Comparison of ENCODE assay signal across 24 cellular contexts in genomic region chr3:48407542-48408099, GRCh38. TPM values are rescaled to one million over a fixed set of nuclear protein-coding genes. Genes with fewer than 3 reads are reported as not detected.
DNase-seq lines count a peak whose midpoint lies in the region; ATAC-seq and TF ChIP-seq lines count a peak whose summit lies in the region.
"Had no signal": no experiment of that assay in that cellular context is flagged by ENCODE, and none has a peak within 500 bp of the region (broad histone marks: within the 10 kb centered on the region; RNA-seq: fewer than 3 reads in every experiment).

No MANE protein-coding gene starts in this region.

- H4K20me1 ChIP-seq in PC-9 (ENCODE audit: insufficient read depth): no peaks in the 10 kb centered on the region

- POLR2A ChIA-PET in PC-9 (lab: Charles Lee; ENCODE audit: unreplicated experiment): no interaction called here

- CTCF ChIA-PET in PC-9 (lab: Charles Lee): interaction anchor here (0.9 to 2.0 kb wide), 2 partner anchors 21 to 28 kb away, joined by 3 to 10 read pairs; no protein-coding TSS in a partner anchor

- H3K27ac ChIP-seq in endodermal cell (ENCODE audit: low read depth, low read length) (no peak overlapping the region), prostate gland (no peak overlapping the region), PC-9 (no peak overlapping the region)
- H3K27ac ChIP-seq: BLaER1 treated with 17β-estradiol and CSF1 and Interleukin-3, amounts not matched to agents 10 nM and 100 nM; HL-60 had no signal

- DNase-seq in activated CD8-positive, alpha-beta memory T cell treated with anti-CD3 and anti-CD28 coated beads for 24 hours: peak; percentile 41
- DNase-seq in activated CD8-positive, alpha-beta memory T cell treated with anti-CD3 and anti-CD28 coated beads, Interleukin-2, amount 50 U/mL, for 48 hours: no peak
- DNase-seq in GM19238 (ENCODE audit: insufficient read length, low spot score): peak; percentile 1
- DNase-seq in endodermal cell: peak; percentile 83
- DNase-seq in prostate gland (ENCODE audit: low spot score): peak; percentile 2
- no peak for DNase-seq in PC-9
- DNase-seq in NCI-H2081 treated with DMSO at 0.1 percent for 48 hours (lab: John Stamatoyannopoulos, UW): no peak
- DNase-seq: anterior cingulate cortex; cerebellar nuclear complex; hippocampal formation; MV-4-11; NCI-H2029; NCI-H510A; stimulated activated CD4-positive, alpha-beta T cell treated with anti-CD3 and anti-CD28 coated beads, Interleukin-15, amount 100 ng/mL, for 24 hours; stimulated activated naive B cell treated with anti-CD40 and anti-IgM and Interleukin-4, amounts not matched to agents 10 μg/mL and 1 μg/mL and 100 μg/mL, for 72 hours; trophoblast cell had no signal

- H3K4me1 ChIP-seq in endodermal cell (ENCODE audit: control insufficient read depth, insufficient read depth, low read length) (no peaks in the 10 kb centered on the region), prostate gland (replicated peaks) (no peaks in the 10 kb centered on the region), PC-9 (replicated peaks; ENCODE audit: insufficient read depth) (no peaks in the 10 kb centered on the region)
- H3K4me1 ChIP-seq: BLaER1 treated with 17β-estradiol and CSF1 and Interleukin-3, amounts not matched to agents 10 nM and 100 nM had no signal

- no peak overlapping the region for H3K4me3 ChIP-seq in endodermal cell (ENCODE audit: low read length)
- no peak overlapping the region for H3K4me3 ChIP-seq in prostate gland
- no peak overlapping the region for H3K4me3 ChIP-seq in PC-9
- H3K4me3 ChIP-seq: BLaER1 treated with 17β-estradiol and CSF1 and Interleukin-3, amounts not matched to agents 10 nM and 100 nM had no signal

- no TSS peak for BruUV-seq in PC-9 (replicated peaks; lab: Mats Ljungman, UMichigan)

- H3K9me3 Mint-ChIP-seq in endodermal cell: no peaks in the 10 kb centered on the region
- H3K9me3 Mint-ChIP-seq: activated T-helper 1 cell treated with anti-CD3 and anti-CD28 coated beads, Interleukin-12 subunit alpha, Interleukin-12 subunit beta, Interleukin-2, Interleukin-4 antibody, amounts not matched to agents 30 ng/mL and 10 ng/mL and 1 ng/mL, durations not matched to agents 14 hours and 24 hours and 36 hours; naive thymus-derived CD4-positive, alpha-beta T cell; stimulated activated naive B cell treated with anti-CD40 and anti-IgM and Interleukin-4, amounts not matched to agents 10 μg/mL and 1 μg/mL and 100 μg/mL, for 72 hours; T-cell had no signal

- TF ChIP-seq CTCF in endodermal cell (conservative IDR thresholded peaks at IDR 0.05): no peak
- no peak for TF ChIP-seq CTCF in prostate gland (IDR thresholded peaks at IDR 0.05)
- TF ChIP-seq CTCF in PC-9 (conservative IDR thresholded peaks at IDR 0.05): no peak

- H3K36me3 ChIP-seq in endodermal cell (ENCODE audit: control insufficient read depth, insufficient read depth, low read length): peaks cover 74% of the 10 kb centered on the region
- peaks cover 33 to 39% of the 10 kb centered on the region in 2 donors for H3K36me3 ChIP-seq in prostate gland
- H3K36me3 ChIP-seq in PC-9 (ENCODE audit: low read depth): no peaks in the 10 kb centered on the region

- intact Hi-C loops in prostate gland (cut with DNase I): no loop called here
- intact Hi-C loops in PC-9 (cut with micrococcal nuclease; ENCODE audit: unreplicated experiment): no loop called here

- no peak overlapping the region for H3K9ac ChIP-seq in endodermal cell (ENCODE audit: extremely low read depth, low read length, poor library complexity, severe bottlenecking)

- 92% methylated on average over 8 of the region's 8 CpGs for WGBS in endodermal cell (ENCODE audit: insufficient coverage in 1 of 2, insufficient read length in 1 of 2), 2 experiments
- WGBS in prostate gland: 85% methylated on average over 8 of the region's 8 CpGs

- peaks cover 77% of the 10 kb centered on the region for H3K36me3 Mint-ChIP-seq in endodermal cell (ENCODE audit: low read depth)
- H3K36me3 Mint-ChIP-seq: naive thymus-derived CD4-positive, alpha-beta T cell; stimulated activated naive B cell treated with anti-CD40 and anti-IgM and Interleukin-4, amounts not matched to agents 10 μg/mL and 1 μg/mL and 100 μg/mL, for 72 hours; T-cell had no signal

- no peak overlapping the region for H3K4me2 ChIP-seq in PC-9
- H3K4me2 ChIP-seq: BLaER1 treated with 17β-estradiol and CSF1 and Interleukin-3, amounts not matched to agents 10 nM and 100 nM had no signal

- no peaks in the 10 kb centered on the region for H3K27me3 Mint-ChIP-seq in endodermal cell (ENCODE audit: insufficient read depth)
- H3K27me3 Mint-ChIP-seq: naive thymus-derived CD4-positive, alpha-beta T cell; stimulated activated naive B cell treated with anti-CD40 and anti-IgM and Interleukin-4, amounts not matched to agents 10 μg/mL and 1 μg/mL and 100 μg/mL, for 72 hours; T-cell had no signal

- ATAC-seq in GM21528 (IDR thresholded peaks at IDR 0.05; ENCODE audit: low FRiP score, unreplicated experiment): no peak
- ATAC-seq: naive thymus-derived CD4-positive, alpha-beta T cell; Right ventricle myocardium inferior; stimulated activated naive B cell treated with anti-CD40 and anti-IgM and Interleukin-4, amounts not matched to agents 10 μg/mL and 1 μg/mL and 100 μg/mL, for 72 hours; T-cell had no signal

- H3K9me3 ChIP-seq in endodermal cell (ENCODE audit: control insufficient read depth, low read length) (no peaks in the 10 kb centered on the region), prostate gland (no peaks in the 10 kb centered on the region), PC-9 (ENCODE audit: insufficient read depth, low read depth) (no peaks in the 10 kb centered on the region)
- H3K9me3 ChIP-seq: BLaER1 treated with 17β-estradiol and CSF1 and Interleukin-3, amounts not matched to agents 10 nM and 100 nM had no signal

- no peaks in the 10 kb centered on the region for H3F3A ChIP-seq in PC-9 (ENCODE audit: insufficient read depth, low read depth)

- no peak overlapping the region for H3K4me3 Mint-ChIP-seq in endodermal cell
- H3K4me3 Mint-ChIP-seq: activated T-helper 1 cell treated with anti-CD3 and anti-CD28 coated beads, Interleukin-12 subunit alpha, Interleukin-12 subunit beta, Interleukin-2, Interleukin-4 antibody, amounts not matched to agents 30 ng/mL and 10 ng/mL and 1 ng/mL, durations not matched to agents 14 hours and 24 hours and 36 hours; naive thymus-derived CD4-positive, alpha-beta T cell; stimulated activated naive B cell treated with anti-CD40 and anti-IgM and Interleukin-4, amounts not matched to agents 10 μg/mL and 1 μg/mL and 100 μg/mL, for 72 hours; T-cell had no signal

- H3K27me3 ChIP-seq in endodermal cell (ENCODE audit: control insufficient read depth, insufficient read depth, low read length, poor library complexity, severe bottlenecking): no peaks in the 10 kb centered on the region
- no peaks in the 10 kb centered on the region for H3K27me3 ChIP-seq in prostate gland (replicated peaks; ENCODE audit: insufficient read depth)
- no peaks in the 10 kb centered on the region for H3K27me3 ChIP-seq in PC-9 (ENCODE audit: insufficient read depth, low read depth)
- H3K27me3 ChIP-seq: BLaER1 treated with 17β-estradiol and CSF1 and Interleukin-3, amounts not matched to agents 10 nM and 100 nM had no signal

- H2AFZ ChIP-seq in PC-9: no peak overlapping the region

- TF ChIP-seq POLR2A in prostate gland (IDR thresholded peaks at IDR 0.05): no peak

- peak overlapping the region; percentile 61 for H3K27ac Mint-ChIP-seq in endodermal cell
- H3K27ac Mint-ChIP-seq: activated T-helper 1 cell treated with anti-CD3 and anti-CD28 coated beads, Interleukin-12 subunit alpha, Interleukin-12 subunit beta, Interleukin-2, Interleukin-4 antibody, amounts not matched to agents 30 ng/mL and 10 ng/mL and 1 ng/mL, durations not matched to agents 14 hours and 24 hours and 36 hours; T-cell had no signal

- H3K79me2 ChIP-seq in PC-9 (ENCODE audit: low read depth): no peaks in the 10 kb centered on the region

- H3K4me1 Mint-ChIP-seq in endodermal cell: no peaks in the 10 kb centered on the region
- H3K4me1 Mint-ChIP-seq: naive thymus-derived CD4-positive, alpha-beta T cell; stimulated activated naive B cell treated with anti-CD40 and anti-IgM and Interleukin-4, amounts not matched to agents 10 μg/mL and 1 μg/mL and 100 μg/mL, for 72 hours; T-cell had no signal

- H3K9me2 ChIP-seq in PC-9 (ENCODE audit: insufficient read depth): no peaks in the 10 kb centered on the region

RNA-seq across cellular contexts. Expression of gene PLXNB1, which starts 22.3 kb away (rescaled TPM):
- total RNA-seq in endodermal cell (100 to 1,000 TPM; 175 to 216 TPM), prostate gland (100 to 1,000 TPM; 115 to 182 TPM), PC-9 (2021) (97.7 and 120 TPM in 2 replicates)
- 165 TPM for polyA plus RNA-seq in endodermal cell (2013, experiment 1 of 2)
- polyA plus RNA-seq in endodermal cell (2013, experiment 2 of 2): 157 TPM
- polyA plus RNA-seq: naive thymus-derived CD4-positive, alpha-beta T cell had no signal

RNA-seq across cellular contexts. Expression of gene CCDC51, which starts 32.3 kb away (rescaled TPM):
- 10 to 100 TPM; 14.5 to 14.6 TPM for total RNA-seq in endodermal cell
- 15.2 TPM for polyA plus RNA-seq in endodermal cell (2013, experiment 1 of 2)
- polyA plus RNA-seq in endodermal cell (2013, experiment 2 of 2): 14.4 TPM
- total RNA-seq in prostate gland: 10 to 100 TPM; 12.7 to 14.8 TPM
- 28.5 and 35.4 TPM in 2 replicates for total RNA-seq in PC-9 (2021)

RNA-seq across cellular contexts. Expression of gene TMA7, which starts 32.4 kb away (rescaled TPM):
- 100 to 1,000 TPM; 290 to 326 TPM for total RNA-seq in endodermal cell
- 420 TPM for polyA plus RNA-seq in endodermal cell (2013, experiment 1 of 2)
- 414 TPM for polyA plus RNA-seq in endodermal cell (2013, experiment 2 of 2)
- 100 to 1,000 TPM; 310 to 446 TPM for total RNA-seq in prostate gland
- 235 and 314 TPM in 2 replicates for total RNA-seq in PC-9 (2021)

RNA-seq across cellular contexts. Expression of gene FBXW12, which starts 35.6 kb away (rescaled TPM):
- total RNA-seq in endodermal cell: 1 to 10 TPM in 1 of 2 donors, under 1 TPM in 1; 0.13 to 1.4 TPM
- 0.61 TPM for polyA plus RNA-seq in endodermal cell (2013, experiment 1 of 2)
- polyA plus RNA-seq in endodermal cell (2013, experiment 2 of 2): 0.62 TPM
- under 1 TPM in 1 of 2 donors, not detected in 1; 0.68 TPM for total RNA-seq in prostate gland
- total RNA-seq in PC-9 (2021): not detected in 2 replicates
- total RNA-seq: activated T-helper 1 cell treated with anti-CD3 and anti-CD28 coated beads, Interleukin-12 subunit alpha, Interleukin-12 subunit beta, Interleukin-2, Interleukin-4 antibody, amounts not matched to agents 30 ng/mL and 10 ng/mL and 1 ng/mL, durations not matched to agents 14 hours and 24 hours and 36 hours; kidney; naive thymus-derived CD4-positive, alpha-beta T cell; Right ventricle myocardium inferior; T-cell had no signal
- polyA plus RNA-seq: naive thymus-derived CD4-positive, alpha-beta T cell had no signal

RNA-seq across cellular contexts. Expression of gene ATRIP, which starts 38.9 kb away (rescaled TPM):
- total RNA-seq in endodermal cell (10 to 100 TPM; 11.7 to 16.1 TPM), prostate gland (10 to 100 TPM in 1 of 2 donors, 1 to 10 TPM in 1; 7.7 to 16.5 TPM), PC-9 (2021) (6.9 and 8.5 TPM in 2 replicates)
- polyA plus RNA-seq in endodermal cell (2013, experiment 1 of 2): 11.6 TPM
- polyA plus RNA-seq in endodermal cell (2013, experiment 2 of 2): 15.2 TPM

Comparison
In these comparisons a context has a peak if more than half of its experiments do, and no peak if none do; other contexts are left out.
1. DNase-seq: peak in activated CD8-positive, alpha-beta memory T cell treated with anti-CD3 and anti-CD28 coated beads for 24 hours (single experiment), GM19238 (single experiment), endodermal cell (single experiment) and prostate gland (single experiment); none in activated CD8-positive, alpha-beta memory T cell treated with anti-CD3 and anti-CD28 coated beads, Interleukin-2, amount 50 U/mL, for 48 hours (single experiment), PC-9 (0 of 2) and NCI-H2081 treated with DMSO at 0.1 percent for 48 hours (single experiment).